ENCODE assay signal across 26 cellular contexts in genomic region chr3:179133575-179133974, GRCh38.
"Had no signal": no experiment of that assay in that cellular context is flagged by ENCODE, and none has a peak within 500 bp of the region (broad histone marks: within the 10 kb centered on the region; RNA-seq: fewer than 3 reads in every experiment).

No MANE protein-coding gene starts in this region.

- DNase-seq: activated CD4-positive, alpha-beta T cell treated with anti-CD3 and anti-CD28 coated beads for 1 hour; activated CD4-positive, alpha-beta T cell treated with anti-CD3 and anti-CD28 coated beads, Interleukin-2, amount 50 U/mL, for 1 hour; activated CD8-positive, alpha-beta T cell treated with anti-CD3 and anti-CD28 coated beads, Interleukin-2, amount 10 ng/mL, durations not matched to agents 7 days and 5 days; activated naive CD4-positive, alpha-beta T cell; activated T-cell treated with anti-CD3 and anti-CD28 coated beads, Interleukin-2, amount 50 U/mL, for 24 hours; adrenal gland; brain microvascular endothelial cell; caudate nucleus; dermis blood vessel endothelial cell; effector CD8-positive, alpha-beta T cell; erythroblast; foreskin fibroblast; left colon; right cardiac atrium; substantia nigra; thyroid gland; upper lobe of right lung; WERI-Rb-1 had no signal

- H3K4me3 Mint-ChIP-seq: activated CD8-positive, alpha-beta T cell treated with anti-CD3 and anti-CD28 coated beads, Interleukin-2, amount 10 ng/mL, durations not matched to agents 7 days and 5 days; activated naive CD8-positive, alpha-beta T cell; activated T-cell treated with anti-CD3 and anti-CD28 coated beads, Interleukin-2, amount 50 U/mL, for 24 hours; activated T-helper 17 cell treated with anti-CD3 and anti-CD28 coated beads, Interleukin-2, amount 50 U/mL, for 72 hours; memory B cell; nephron; stimulated activated naive CD8-positive, alpha-beta T cell treated with anti-CD3 and anti-CD28 coated beads, Interleukin-15, Interleukin-2, amounts not matched to agents 100 ng/mL and 50 ng/mL, for 24 hours had no signal

- H3K4me1 ChIP-seq: adrenal gland, ascending aorta, parathyroid adenoma, thyroid gland, upper lobe of right lung had no signal

- H3K27me3 ChIP-seq: adrenal gland, ascending aorta, brain microvascular endothelial cell, neutrophil, thyroid gland, upper lobe of right lung had no signal

- H3K27ac Mint-ChIP-seq: activated CD8-positive, alpha-beta T cell treated with anti-CD3 and anti-CD28 coated beads, Interleukin-2, amount 10 ng/mL, durations not matched to agents 7 days and 5 days; activated naive CD8-positive, alpha-beta T cell; activated T-cell treated with anti-CD3 and anti-CD28 coated beads, Interleukin-2, amount 50 U/mL, for 24 hours; activated T-helper 17 cell treated with anti-CD3 and anti-CD28 coated beads, Interleukin-2, amount 50 U/mL, for 72 hours; memory B cell; nephron; stimulated activated naive CD8-positive, alpha-beta T cell treated with anti-CD3 and anti-CD28 coated beads, Interleukin-15, Interleukin-2, amounts not matched to agents 100 ng/mL and 50 ng/mL, for 24 hours had no signal

- H3K9me3 Mint-ChIP-seq: activated T-cell treated with anti-CD3 and anti-CD28 coated beads, Interleukin-2, amount 50 U/mL, for 24 hours; activated T-helper 17 cell treated with anti-CD3 and anti-CD28 coated beads, Interleukin-2, amount 50 U/mL, for 72 hours; memory B cell; stimulated activated naive CD8-positive, alpha-beta T cell treated with anti-CD3 and anti-CD28 coated beads, Interleukin-15, Interleukin-2, amounts not matched to agents 100 ng/mL and 50 ng/mL, for 24 hours had no signal

- H3K4me3 ChIP-seq: adrenal gland, ascending aorta, thyroid gland, upper lobe of right lung had no signal

- H3K79me2 ChIP-seq: parathyroid adenoma had no signal

- ATAC-seq: activated CD8-positive, alpha-beta T cell treated with anti-CD3 and anti-CD28 coated beads, Interleukin-2, amount 10 ng/mL, durations not matched to agents 7 days and 5 days; activated T-helper 17 cell treated with anti-CD3 and anti-CD28 coated beads, Interleukin-2, amount 50 U/mL, for 72 hours; left colon; right cardiac atrium; upper lobe of right lung had no signal

- H3K36me3 ChIP-seq: adrenal gland, ascending aorta, brain microvascular endothelial cell, neutrophil, thyroid gland, upper lobe of right lung, WERI-Rb-1 had no signal

- H3K9me3 ChIP-seq: adrenal gland, ascending aorta, neutrophil, thyroid gland, upper lobe of right lung had no signal

- H3K27ac ChIP-seq: adrenal gland, ascending aorta, brain microvascular endothelial cell, neutrophil, parathyroid adenoma, thyroid gland, upper lobe of right lung, WERI-Rb-1 had no signal

- H3K4me1 Mint-ChIP-seq: activated T-helper 17 cell treated with anti-CD3 and anti-CD28 coated beads, Interleukin-2, amount 50 U/mL, for 72 hours; nephron had no signal

- H2AFZ ChIP-seq: parathyroid adenoma had no signal

- H3K36me3 Mint-ChIP-seq: memory B cell had no signal
